Comparison of ENCODE assay signal across 31 cellular contexts in genomic region chr16:22843856-22844255, GRCh38. TPM values are rescaled to one million over a fixed set of nuclear protein-coding genes. Genes with fewer than 3 reads are reported as not detected.
"Had no signal": no experiment of that assay in that cellular context is flagged by ENCODE, and none has a peak within 500 bp of the region (broad histone marks: within the 10 kb centered on the region; RNA-seq: fewer than 3 reads in every experiment).

No MANE protein-coding gene starts in this region.

- DNase-seq: activated CD4-positive, alpha-beta memory T cell treated with anti-CD3 and anti-CD28 coated beads for 36 hours; activated CD4-positive, alpha-beta T cell treated with anti-CD3 and anti-CD28 coated beads, Interleukin-2, amount 10 ng/mL, durations not matched to agents 7 days and 5 days; activated CD8-positive, alpha-beta memory T cell treated with anti-CD3 and anti-CD28 coated beads, Interleukin-2, amount 50 U/mL, for 4 hours; activated gamma-delta T cell treated with Interleukin-2 at 50 U/mL for 16 hours; activated naive CD4-positive, alpha-beta T cell treated with anti-CD3 and anti-CD28 coated beads for 36 hours; activated T-cell treated with anti-CD3 and anti-CD28 coated beads for 4 hours; activated T-cell treated with anti-CD3 and anti-CD28 coated beads, Interleukin-2, amount 50 U/mL, for 4 hours; body of pancreas; caudate nucleus; MM.1S; NCI-H1092; NCI-H1436 treated with DMSO at 0.1 percent for 48 hours; NCI-H1694 treated with DMSO at 0.1 percent for 48 hours; NCI-H2029; NCI-H2107; NCI-H2171 treated with DMSO at 0.1 percent for 48 hours; NCI-H2227 treated with DMSO at 0.1 percent for 48 hours; NCI-H446; NCI-H510A treated with DMSO at 0.1 percent for 48 hours; NCI-H526 treated with DMSO at 0.1 percent for 48 hours; NCI-H774; SHP77 treated with DMSO at 0.1 percent for 48 hours; SK-N-SH had no signal

- H3K4me1 ChIP-seq: adrenal gland, body of pancreas, breast epithelium, SJSA1 had no signal

- H3K4me3 ChIP-seq: adrenal gland, body of pancreas, breast epithelium, SJSA1 had no signal

- H3K4me2 ChIP-seq: SK-N-SH had no signal

- H3K9ac ChIP-seq: SK-N-SH had no signal

- H3K36me3 ChIP-seq: adrenal gland, breast epithelium, SJSA1 had no signal

- H3K27me3 ChIP-seq: adrenal gland, body of pancreas, breast epithelium had no signal

- H3K9me2 ChIP-seq: SK-N-SH had no signal

- FAIRE-seq: astrocyte had no signal

- H3K9me3 ChIP-seq: adrenal gland, body of pancreas, breast epithelium, SJSA1, SK-N-SH had no signal

RNA-seq across cellular contexts. Expression of gene HS3ST2, which starts 29.9 kb away (rescaled TPM):
- total RNA-seq: activated CD4-positive, alpha-beta memory T cell treated with anti-CD3 and anti-CD28 coated beads for 36 hours; activated CD4-positive, alpha-beta T cell treated with anti-CD3 and anti-CD28 coated beads for 36 hours; activated CD4-positive, alpha-beta T cell treated with anti-CD3 and anti-CD28 coated beads, Interleukin-2, amount 10 ng/mL, durations not matched to agents 7 days and 5 days; activated naive CD4-positive, alpha-beta T cell treated with anti-CD3 and anti-CD28 coated beads for 36 hours; activated naive CD4-positive, alpha-beta T cell treated with anti-CD3 and anti-CD28 coated beads, Interleukin-2, amount 50 U/mL, for 72 hours; activated T-cell treated with anti-CD3 and anti-CD28 coated beads, Interleukin-2, amount 50 U/mL, for 4 hours; activated T-helper 1 cell treated with anti-CD3 and anti-CD28 coated beads, Interleukin-12 subunit alpha, Interleukin-12 subunit beta, Interleukin-2, Interleukin-4 antibody, amounts not matched to agents 30 ng/mL and 10 ng/mL and 1 ng/mL, durations not matched to agents 14 hours and 24 hours and 36 hours; RPMI7951; SJSA1 had no signal
- polyA plus RNA-seq: SK-N-SH had no signal
